Comparison of ENCODE assay signal across 9 cellular contexts in the genomic region with DNA sequence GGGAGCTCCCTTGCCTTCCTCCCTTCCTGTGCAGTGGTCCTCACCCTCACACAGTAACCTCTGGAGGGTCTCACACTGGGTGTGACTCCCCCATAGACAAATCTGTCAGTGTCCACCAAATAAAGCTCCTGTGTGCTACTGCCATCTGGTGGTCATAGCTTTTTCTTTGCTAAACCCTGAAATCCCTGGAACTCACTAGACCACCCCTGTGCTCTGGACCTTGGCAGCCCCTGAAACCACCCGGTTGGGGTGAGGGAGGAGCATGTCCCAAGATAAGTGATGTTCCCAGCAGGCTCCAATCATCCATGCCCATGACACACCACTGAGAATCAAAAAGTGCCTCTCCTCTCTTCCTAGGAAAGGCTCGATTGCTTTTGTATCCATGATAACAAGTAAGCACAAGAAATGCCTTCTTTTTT. TPM values are rescaled to one million over a fixed set of nuclear protein-coding genes. Genes with fewer than 3 reads are reported as not detected.
DNase-seq lines count a peak whose midpoint lies in the region; ATAC-seq and TF ChIP-seq lines count a peak whose summit lies in the region.
"Had no signal": no experiment of that assay in that cellular context is flagged by ENCODE, and none has a peak within 500 bp of the region (broad histone marks: within the 10 kb centered on the region; RNA-seq: fewer than 3 reads in every experiment).

No MANE protein-coding gene starts in this region.

- WGBS in endodermal cell (ENCODE audit: insufficient coverage in 1 of 2, insufficient read length in 1 of 2), 2 experiments, result 0% methylated on average over 1 of the region's 2 CpGs; no CpG with 5 or more reads in 1 of the 2 experiments

- POLR2A ChIA-PET in AG04449 (lab: Yijun Ruan, JAX), result interaction anchor here (0.6 to 1.4 kb wide), 4 partner anchors 12 to 55 kb away, joined by 3 to 5 read pairs (median 3); no protein-coding TSS in a partner anchor

- H3K4me1 ChIP-seq in endodermal cell (ENCODE audit: control insufficient read depth, insufficient read depth, low read length) (no peaks in the 10 kb centered on the region), upper lobe of right lung (no peaks in the 10 kb centered on the region)

- CTCF ChIA-PET in AG04449 (lab: Yijun Ruan, JAX), result interaction anchor here (0.7 to 15.6 kb wide), 46 partner anchors 11 to 210 kb away, joined by 3 to 737 read pairs (median 5); a partner anchor contains a TSS

- peak; percentile 80 for ATAC-seq in upper lobe of right lung
- no peak for ATAC-seq in GM21619 (IDR thresholded peaks at IDR 0.05; ENCODE audit: unreplicated experiment)

- H3K4me1 Mint-ChIP-seq in endodermal cell, result peaks cover 6% of the 10 kb centered on the region

- no peak overlapping the region for H3K27ac ChIP-seq in endodermal cell (ENCODE audit: low read depth, low read length)
- H3K27ac ChIP-seq in upper lobe of right lung, result peak overlapping the region; percentile 58
- H3K27ac ChIP-seq: epithelial cell of prostate had no signal

- H3K36me3 Mint-ChIP-seq in endodermal cell (ENCODE audit: low read depth), result peaks cover 8% of the 10 kb centered on the region

- H3K4me3 ChIP-seq in AG04449 (ENCODE audit: low read depth, low read length) (no peak overlapping the region), GM12875 (ENCODE audit: low read depth, low read length) (no peak overlapping the region), endodermal cell (ENCODE audit: low read length) (no peak overlapping the region), upper lobe of right lung (no peak overlapping the region)

- DNase-seq in AG04449 (ENCODE audit: low read depth, low spot score) (no peak), NCI-H2227 (lab: John Stamatoyannopoulos, UW; ENCODE audit: unreplicated experiment) (peak; percentile 64), endodermal cell (peak; percentile 84), midbrain (lab: John Stamatoyannopoulos, UW) (peak; percentile 56), upper lobe of right lung (no peak)
- peak; percentile 43 to 60 for DNase-seq in activated CD4-positive, alpha-beta T cell treated with anti-CD3 and anti-CD28 coated beads, Interleukin-2, amount 50 U/mL, for 48 hours

- peak; percentile 50 for TF ChIP-seq CTCF in AG04449 (IDR thresholded peaks at IDR 0.05; ENCODE audit: insufficient read depth, low read length, missing control alignments)
- TF ChIP-seq CTCF in GM12875 (IDR thresholded peaks at IDR 0.05; ENCODE audit: borderline replicate concordance, insufficient read depth, low read depth, low read length), result peak; percentile 79
- TF ChIP-seq CTCF in endodermal cell (conservative IDR thresholded peaks at IDR 0.05), result peak; percentile 89
- peak; percentile 81 for TF ChIP-seq CTCF in upper lobe of right lung (IDR thresholded peaks at IDR 0.05)

- H3K4me3 Mint-ChIP-seq in endodermal cell, result no peak overlapping the region

- no peaks in the 10 kb centered on the region for H3K36me3 ChIP-seq in endodermal cell (ENCODE audit: control insufficient read depth, insufficient read depth, low read length)
- H3K36me3 ChIP-seq in upper lobe of right lung, result peaks cover 5% of the 10 kb centered on the region

- H3K27ac Mint-ChIP-seq in endodermal cell, result peak overlapping the region; percentile 68

- no peaks in the 10 kb centered on the region for H3K9me3 Mint-ChIP-seq in endodermal cell

- no peak overlapping the region for H3K9ac ChIP-seq in endodermal cell (ENCODE audit: extremely low read depth, low read length, poor library complexity, severe bottlenecking)

- intact Hi-C loops in upper lobe of right lung (cut with DNase I), result no loop called here

- H3K27me3 ChIP-seq in endodermal cell (ENCODE audit: control insufficient read depth, insufficient read depth, low read length, poor library complexity, severe bottlenecking) (no peaks in the 10 kb centered on the region), upper lobe of right lung (no peaks in the 10 kb centered on the region)

- no peaks in the 10 kb centered on the region for H3K27me3 Mint-ChIP-seq in endodermal cell (ENCODE audit: insufficient read depth)

- H3K9me3 ChIP-seq in endodermal cell (ENCODE audit: control insufficient read depth, low read length), result no peaks in the 10 kb centered on the region
- no peaks in the 10 kb centered on the region for H3K9me3 ChIP-seq in upper lobe of right lung

RNA-seq across cellular contexts. Expression of a gene that starts 6.5 kb away (rescaled TPM):
- total RNA-seq in endodermal cell (10 to 100 TPM; 43.0 to 81.0 TPM), upper lobe of right lung (23.5 TPM)
- 20.0 TPM for polyA plus RNA-seq in endodermal cell (2013, experiment 1 of 2)
- polyA plus RNA-seq in endodermal cell (2013, experiment 2 of 2), result 19.0 TPM

RNA-seq across cellular contexts. Expression of a gene that starts 25.7 kb away (rescaled TPM):
- 1 to 10 TPM; 6.6 to 7.0 TPM for total RNA-seq in endodermal cell
- polyA plus RNA-seq in endodermal cell (2013, experiment 1 of 2), result 19.7 TPM
- polyA plus RNA-seq in endodermal cell (2013, experiment 2 of 2), result 15.2 TPM
- 16.0 TPM for total RNA-seq in upper lobe of right lung

RNA-seq across cellular contexts. Expression of a gene that starts 29.5 kb away (rescaled TPM):
- 10 to 100 TPM; 41.5 to 45.0 TPM for total RNA-seq in endodermal cell
- polyA plus RNA-seq in endodermal cell (2013, experiment 1 of 2), result 33.8 TPM
- 34.1 TPM for polyA plus RNA-seq in endodermal cell (2013, experiment 2 of 2)
- total RNA-seq in upper lobe of right lung, result 80.9 TPM

RNA-seq across cellular contexts. Expression of a gene that starts 31.9 kb away (rescaled TPM):
- total RNA-seq in endodermal cell, result 100 to 1,000 TPM in 1 of 2 donors, 10 to 100 TPM in 1; 84.8 to 101 TPM
- 38.8 TPM for polyA plus RNA-seq in endodermal cell (2013, experiment 1 of 2)
- 42.3 TPM for polyA plus RNA-seq in endodermal cell (2013, experiment 2 of 2)
- total RNA-seq in upper lobe of right lung, result 59.0 TPM

RNA-seq across cellular contexts. Expression of a gene that starts 55.8 kb away (rescaled TPM):
- total RNA-seq in endodermal cell (1 to 10 TPM; 1.2 to 2.1 TPM), upper lobe of right lung (not detected)
- not detected for polyA plus RNA-seq in endodermal cell (2013, experiment 1 of 2)
- not detected for polyA plus RNA-seq in endodermal cell (2013, experiment 2 of 2)

Comparison
In these comparisons a context has a peak if more than half of its experiments do, and no peak if none do; other contexts are left out.
1. DNase-seq: peak in NCI-H2227 (single experiment), activated CD4-positive, alpha-beta T cell treated with anti-CD3 and anti-CD28 coated beads, Interleukin-2, amount 50 U/mL, for 48 hours (2 of 2), endodermal cell (single experiment) and midbrain (single experiment); none in AG04449 (single experiment) and upper lobe of right lung (single experiment).
2. Peak in every context shown above with its lines, with median percentiles within 50 percentile points of each other: CTCF ChIP-seq.